In the genomic region with DNA sequence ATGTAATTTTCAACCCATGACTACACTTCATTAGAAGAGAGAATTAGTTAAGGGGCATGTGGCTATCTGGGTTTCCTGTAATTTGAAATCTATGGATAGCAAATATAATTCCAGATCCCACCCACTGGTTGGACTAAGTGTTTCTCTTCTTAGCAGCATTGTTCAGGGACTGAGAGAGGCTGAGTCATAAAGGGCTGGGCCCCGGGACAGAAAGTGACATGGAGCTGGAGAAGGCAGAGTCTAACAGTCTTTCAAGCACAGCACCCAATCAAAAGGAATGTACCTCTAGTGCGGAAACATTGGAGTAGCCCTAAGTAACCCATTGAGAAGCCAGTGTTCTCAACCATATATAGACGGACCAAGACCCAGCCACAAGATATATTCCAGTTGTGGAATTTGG, we compare ENCODE assay signal across 27 cellular contexts.
"Had no signal": no experiment of that assay in that cellular context is flagged by ENCODE, and none has a peak within 500 bp of the region (broad histone marks: within the 10 kb centered on the region; RNA-seq: fewer than 3 reads in every experiment).

No MANE protein-coding gene starts in this region.

- H3K27me3 ChIP-seq: brain microvascular endothelial cell, gastrocnemius medialis, heart left ventricle had no signal

- H3K4me1 ChIP-seq: gastrocnemius medialis, heart left ventricle had no signal

- DNase-seq: activated CD4-positive, alpha-beta memory T cell treated with anti-CD3 and anti-CD28 coated beads for 36 hours; activated CD4-positive, alpha-beta T cell treated with anti-CD3 and anti-CD28 coated beads for 36 hours; activated CD4-positive, alpha-beta T cell treated with anti-CD3 and anti-CD28 coated beads, Interleukin-2, amount 10 ng/mL, durations not matched to agents 24 days and 14 days; activated CD4-positive, CD25-positive, alpha-beta regulatory T cell; activated CD4-positive, CD25-positive, alpha-beta regulatory T cell treated with anti-CD3 and anti-CD28 coated beads, Interleukin-2, amount 50 U/mL, for 72 hours; activated CD8-positive, alpha-beta memory T cell treated with anti-CD3 and anti-CD28 coated beads, Interleukin-2, amount 10 ng/mL, durations not matched to agents 7 days and 5 days; activated CD8-positive, alpha-beta memory T cell treated with anti-CD3 and anti-CD28 coated beads, Interleukin-2, amount 50 U/mL, for 4 hours; activated CD8-positive, alpha-beta T cell treated with anti-CD3 and anti-CD28 coated beads, Interleukin-2, amount 10 ng/mL, durations not matched to agents 7 days and 5 days; activated effector memory CD4-positive, alpha-beta T cell treated with anti-CD3 and anti-CD28 coated beads, Interleukin-2, amount 50 U/mL, for 16 hours; activated naive CD4-positive, alpha-beta T cell treated with anti-CD3 and anti-CD28 coated beads, Interleukin-2, amount 10 ng/mL, durations not matched to agents 7 days and 5 days; activated naive CD8-positive, alpha-beta T cell treated with anti-CD3 and anti-CD28 coated beads, Interleukin-2, amount 10 ng/mL, durations not matched to agents 7 days and 5 days; activated T-cell treated with anti-CD3 and anti-CD28 coated beads, Interleukin-2, amount 50 U/mL, for 1 hour; activated T-cell treated with anti-CD3 and anti-CD28 coated beads, Interleukin-2, amount 50 U/mL, for 48 hours; amniotic stem cell; anterior cingulate cortex; brain microvascular endothelial cell; dorsolateral prefrontal cortex; effector memory CD4-positive, alpha-beta T cell; endodermal cell; foreskin fibroblast; gastrocnemius medialis; glutamatergic neuron; heart left ventricle; T-helper 2 cell had no signal

- H3K27ac ChIP-seq: brain microvascular endothelial cell, coronary artery, dorsolateral prefrontal cortex, gastrocnemius medialis, heart left ventricle had no signal

- ATAC-seq: activated CD4-positive, alpha-beta T cell treated with anti-CD3 and anti-CD28 coated beads for 36 hours; activated CD8-positive, alpha-beta memory T cell treated with anti-CD3 and anti-CD28 coated beads, Interleukin-2, amount 10 ng/mL, durations not matched to agents 7 days and 5 days; activated CD8-positive, alpha-beta T cell treated with anti-CD3 and anti-CD28 coated beads, Interleukin-2, amount 10 ng/mL, durations not matched to agents 7 days and 5 days; activated naive CD4-positive, alpha-beta T cell treated with anti-CD3 and anti-CD28 coated beads, Interleukin-2, amount 50 U/mL, for 72 hours; esophagus mucosa; gastrocnemius medialis; heart left ventricle had no signal

- H3K9me3 ChIP-seq: gastrocnemius medialis, heart left ventricle had no signal

- H3K4me3 ChIP-seq: coronary artery, dorsolateral prefrontal cortex, gastrocnemius medialis, heart left ventricle had no signal

- H3K36me3 ChIP-seq: brain microvascular endothelial cell, gastrocnemius medialis, heart left ventricle had no signal
